1 cellular context compared by ENCODE assay signal in genomic region chr5:143126121-143127019, GRCh38.
TF ChIP-seq lines count a peak whose summit lies in the region.

No MANE protein-coding gene starts in this region.

TF ChIP-seq in GM12878, 131 proteins besides CTCF, POLR2A, EP300 and RAD21 (continued from another document):
- no peak for TF ChIP-seq CUX1 (IDR thresholded peaks at IDR 0.05; ENCODE audit: insufficient replicate concordance, low read depth, low read length)
- TF ChIP-seq SRF (IDR thresholded peaks at IDR 0.05; ENCODE audit: low read depth in 2 of 2, low read length in 2 of 2): no peak
- TF ChIP-seq ELK1 (IDR thresholded peaks at IDR 0.05; ENCODE audit: low read depth, low read length): no peak
- no peak for TF ChIP-seq HDAC6 (IDR thresholded peaks at IDR 0.05; ENCODE audit: unreplicated experiment)
- TF ChIP-seq RB1 (IDR thresholded peaks at IDR 0.05; ENCODE audit: borderline replicate concordance): no peak
